In the genomic region with DNA sequence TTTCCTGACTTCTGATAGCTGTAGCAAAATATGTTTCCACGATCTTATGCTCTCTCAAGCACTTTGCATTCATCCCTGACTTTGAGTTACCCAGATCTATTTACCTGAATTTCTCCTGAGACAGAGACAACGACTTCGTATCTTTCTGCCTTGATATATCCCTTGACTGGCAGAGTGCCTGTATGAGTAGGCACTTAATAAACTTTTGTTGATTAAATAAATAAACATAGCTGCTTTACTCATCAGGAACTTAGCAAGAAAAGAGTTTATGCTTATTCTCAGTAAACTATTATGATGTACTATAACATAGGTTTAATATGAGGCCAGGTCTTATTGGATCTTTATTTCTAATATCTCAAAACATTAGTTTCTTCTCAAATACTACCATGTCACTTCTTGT, we compare ENCODE assay signal across 1 cellular context.
TF ChIP-seq lines count a peak whose summit lies in the region.

No MANE protein-coding gene starts in this region.

TF ChIP-seq in IMR-90, 13 proteins besides CTCF, POLR2A, EP300 and RAD21:
- TF ChIP-seq RCOR1 (IDR thresholded peaks at IDR 0.05; ENCODE audit: insufficient replicate concordance, low read length) (no peak), BHLHE40 (IDR thresholded peaks at IDR 0.05; ENCODE audit: low read depth, low read length) (no peak), RFX5 (IDR thresholded peaks at IDR 0.05; ENCODE audit: low read depth, low read length) (no peak)
